In the genomic region with DNA sequence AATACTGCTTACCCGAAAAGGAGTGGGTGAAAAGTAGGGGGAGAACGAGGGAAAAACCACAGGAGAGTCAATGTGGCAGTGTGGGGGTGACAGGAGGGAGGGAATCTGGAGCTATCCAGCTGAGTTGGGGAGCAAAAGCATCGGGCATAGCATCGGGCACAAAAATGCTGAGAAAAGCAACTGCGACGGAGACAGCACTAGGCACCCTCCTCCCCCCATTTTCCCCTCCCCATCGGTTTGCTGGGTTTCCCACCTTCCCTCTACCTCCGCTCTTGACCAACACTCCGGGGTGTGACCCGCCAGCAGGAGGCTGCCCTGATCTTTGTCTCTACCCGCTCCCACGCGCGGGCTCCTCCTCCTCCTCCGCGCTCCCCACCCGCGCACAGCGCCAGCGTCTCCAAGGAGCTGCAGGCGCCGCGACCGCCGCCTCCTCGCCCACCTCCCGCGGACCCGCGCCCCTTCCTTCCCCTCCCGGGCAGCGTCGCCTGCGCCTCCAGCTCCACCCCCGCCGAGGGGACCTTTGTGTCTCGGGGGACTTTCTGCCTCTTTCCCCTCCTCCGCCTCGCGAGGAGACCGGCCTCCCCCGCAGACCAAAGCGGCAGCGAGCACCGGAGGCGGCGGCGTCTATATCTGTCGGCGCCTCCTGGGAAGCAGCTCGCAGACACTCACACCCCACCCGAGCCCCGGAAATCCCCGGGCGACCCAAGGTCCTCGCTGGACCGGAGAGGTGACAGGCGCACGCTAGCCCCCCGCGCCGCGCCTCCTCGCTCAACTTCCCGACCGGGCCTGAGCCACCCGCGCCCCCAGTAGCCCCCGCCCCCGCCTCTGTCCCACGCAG, we compare ENCODE assay signal across 7 cellular contexts. TPM values are rescaled to one million over a fixed set of nuclear protein-coding genes. Genes with fewer than 3 reads are reported as not detected.
A peak's percentile ranks its signal among the peaks of the same experiment; 100 is the strongest.
DNase-seq lines count a peak whose midpoint lies in the region; FAIRE-seq and TF ChIP-seq lines count a peak whose summit lies in the region.

No MANE protein-coding gene starts in this region.

- H3K27me3 ChIP-seq in HAP-1 (ENCODE audit: low read depth) (no peaks in the 10 kb centered on the region), MM.1S (replicated peaks; ENCODE audit: insufficient read depth, low read length) (no peaks in the 10 kb centered on the region)

- in situ Hi-C loops in HAP-1 (cut with MboI; ENCODE audit: low sequenced_read_pairs) = no loop called here

- H4K20me1 ChIP-seq in MM.1S (ENCODE audit: insufficient read depth, low read length) = no peaks in the 10 kb centered on the region

- H3K4me2 ChIP-seq in MM.1S (ENCODE audit: low read depth, low read length) = peak overlapping the region; percentile 87

- TF ChIP-seq CTCF in GM12875 (IDR thresholded peaks at IDR 0.05; ENCODE audit: borderline replicate concordance, insufficient read depth, low read depth, low read length) (peak; percentile 14; the same call in 1 of the 2 replicates), MM.1S (IDR thresholded peaks at IDR 0.05; ENCODE audit: low read length) (peak; percentile 28), kidney (IDR thresholded peaks at IDR 0.05; ENCODE audit: borderline replicate concordance, extremely low read depth, insufficient read depth) (peak; percentile 23)

- H2AFZ ChIP-seq in MM.1S (ENCODE audit: low read length) = peak overlapping the region; percentile 56

- peak overlapping the region; percentile 83 for H3K9ac ChIP-seq in MM.1S (ENCODE audit: low read length)
- peak overlapping the region; percentile 3 to 94 for H3K9ac ChIP-seq in kidney (ENCODE audit: low read length in 2 of 2)

- peaks cover 36% of the 10 kb centered on the region for H3F3A ChIP-seq in MM.1S (ENCODE audit: insufficient read depth, low read length)

- H3K9me3 ChIP-seq in HAP-1 = no peaks in the 10 kb centered on the region
- no peaks in the 10 kb centered on the region for H3K9me3 ChIP-seq in MM.1S (replicated peaks; ENCODE audit: insufficient read depth, low read length)
- H3K9me3 ChIP-seq in kidney (ENCODE audit: control insufficient read depth in 1 of 2, low read length in 2 of 2) = no peaks in the 10 kb centered on the region

- FAIRE-seq in kidney (lab: Jason Lieb, UNC) = no peak

- H3K79me2 ChIP-seq in MM.1S (ENCODE audit: low read length) = peaks cover 50% of the 10 kb centered on the region

- intact Hi-C loops in kidney (cut with DNase I) = no loop called here

- DNase-seq in HAP-1 (ENCODE audit: low spot score in 2 of 2) (peak; percentile 47 to 76), MM.1S (peak; percentile 70), kidney (peak; percentile 91)
- peak; percentile 40 to 55 (median 46) for DNase-seq in activated CD4-positive, CD25-positive, alpha-beta regulatory T cell (lab: John Stamatoyannopoulos, UW)
- peak; percentile 74 for DNase-seq in central memory CD4-positive, alpha-beta T cell
- DNase-seq in stimulated activated CD4-positive, alpha-beta T cell treated with anti-CD3 and anti-CD28 coated beads, Interleukin-1b, Interleukin-23, amount 100 ng/mL, for 24 hours (ENCODE audit: low read depth in 4 of 4, low spot score in 1 of 4) = peak; percentile 30 to 54 (median 40)

- H3K27ac ChIP-seq in MM.1S (ENCODE audit: low read length) (peak overlapping the region; percentile 92), kidney (ENCODE audit: low read depth in 2 of 2, low read length in 2 of 2) (peak overlapping the region; percentile 85 to 97)

- H3K9me2 ChIP-seq in MM.1S (replicated peaks; ENCODE audit: insufficient read depth, low read length) = no peaks in the 10 kb centered on the region

- H3K4me1 ChIP-seq in HAP-1 (peaks cover 26% of the 10 kb centered on the region), MM.1S (ENCODE audit: low read length) (peaks cover 23% of the 10 kb centered on the region), kidney (ENCODE audit: control insufficient read depth in 1 of 2, insufficient read depth in 1 of 2, low read depth in 1 of 2, low read length in 2 of 2) (peaks cover 2 to 7% of the 10 kb centered on the region in 2 donors)

- no peaks in the 10 kb centered on the region; the same call in 1 of the 2 replicates for H3K36me3 ChIP-seq in HAP-1 (replicated peaks)
- no peaks in the 10 kb centered on the region for H3K36me3 ChIP-seq in MM.1S (replicated peaks; ENCODE audit: insufficient read depth, low read length)
- no peaks in the 10 kb centered on the region for H3K36me3 ChIP-seq in kidney (ENCODE audit: control insufficient read depth in 1 of 2, insufficient read depth in 2 of 2, low read length in 2 of 2)

- peak overlapping the region; percentile 70 for H3K4me3 ChIP-seq in GM12875 (ENCODE audit: low read depth, low read length)
- peak overlapping the region; percentile 72 for H3K4me3 ChIP-seq in HAP-1
- H3K4me3 ChIP-seq in MM.1S (ENCODE audit: low read length) = peak overlapping the region; percentile 95
- H3K4me3 ChIP-seq in kidney (ENCODE audit: low read length in 2 of 2) = peak overlapping the region; percentile 87 to 93

RNA-seq across cellular contexts. Expression of a gene that starts 0.9 kb away (rescaled TPM):
- total RNA-seq in kidney = 35.7 TPM
- 6.6 TPM for polyA plus RNA-seq in kidney (ENCODE audit: insufficient read depth, low read depth, low replicate concordance)

Comparison
In these comparisons a context has a peak if more than half of its experiments do, and no peak if none do; other contexts are left out.
1. Peak in every context shown above with its lines: DNase-seq, H3K4me3 ChIP-seq and H3K27ac ChIP-seq.
2. DNase-seq: peak in every context shown above with its lines; median percentile 91 in kidney; 74 in central memory CD4-positive, alpha-beta T cell; 70 in MM.1S; 62 in HAP-1; 46 in activated CD4-positive, CD25-positive, alpha-beta regulatory T cell; 40 in stimulated activated CD4-positive, alpha-beta T cell treated with anti-CD3 and anti-CD28 coated beads, Interleukin-1b, Interleukin-23, amount 100 ng/mL, for 24 hours.